Comparison of ENCODE assay signal across 20 cellular contexts in genomic region chr11:89900809-89901208, GRCh38. TPM values are rescaled to one million over a fixed set of nuclear protein-coding genes. Genes with fewer than 3 reads are reported as not detected.
"Had no signal": no experiment of that assay in that cellular context is flagged by ENCODE, and none has a peak within 500 bp of the region (broad histone marks: within the 10 kb centered on the region; RNA-seq: fewer than 3 reads in every experiment).

No MANE protein-coding gene starts in this region.

RNA-seq across cellular contexts. Expression of gene TRIM49D1, which starts 21.2 kb away (rescaled TPM):
- total RNA-seq: activated CD4-positive, alpha-beta memory T cell treated with anti-CD3 and anti-CD28 coated beads for 36 hours; activated CD4-positive, alpha-beta T cell treated with anti-CD3 and anti-CD28 coated beads for 36 hours; activated CD4-positive, alpha-beta T cell treated with anti-CD3 and anti-CD28 coated beads, Interleukin-2, amount 10 ng/mL, durations not matched to agents 24 days and 14 days; activated CD8-positive, alpha-beta memory T cell treated with anti-CD3 and anti-CD28 coated beads for 36 hours; activated CD8-positive, alpha-beta memory T cell treated with anti-CD3 and anti-CD28 coated beads, Interleukin-2, amount 10 ng/mL, durations not matched to agents 7 days and 5 days; activated CD8-positive, alpha-beta T cell treated with anti-CD3 and anti-CD28 coated beads, Interleukin-2, amount 10 ng/mL, durations not matched to agents 7 days and 5 days; activated naive CD4-positive, alpha-beta T cell treated with anti-CD3 and anti-CD28 coated beads for 36 hours; activated naive CD8-positive, alpha-beta T cell treated with anti-CD3 and anti-CD28 coated beads for 36 hours; activated T-helper 1 cell treated with anti-CD3 and anti-CD28 coated beads, Interleukin-12 subunit alpha, Interleukin-12 subunit beta, Interleukin-2, Interleukin-4 antibody, amounts not matched to agents 30 ng/mL and 10 ng/mL and 1 ng/mL, durations not matched to agents 14 hours and 24 hours and 36 hours; activated T-helper 2 cell treated with anti-CD3 and anti-CD28 coated beads, Interferon-gamma antibody, Interleukin-2, Interleukin-4, amounts not matched to agents 10 μg/mL and 5 μg/mL and 100 μg/mL, durations not matched to agents 14 hours and 24 hours and 36 hours; bronchial epithelial cell; cardiac septum; cerebellum; esophagus muscularis mucosa; foreskin keratinocyte; gastrocnemius medialis; glomerular endothelial cell; T-helper 1 cell treated with Interleukin-12 subunit alpha and Interleukin-12 subunit beta and Interleukin-4 antibody, amounts not matched to agents 30 ng/mL and 1 ng/mL, for 36 hours had no signal

RNA-seq across cellular contexts. Expression of gene TRIM64B, which starts 22.5 kb away (rescaled TPM):
- total RNA-seq: activated CD4-positive, alpha-beta memory T cell treated with anti-CD3 and anti-CD28 coated beads for 36 hours; activated CD4-positive, alpha-beta T cell treated with anti-CD3 and anti-CD28 coated beads for 36 hours; activated CD4-positive, alpha-beta T cell treated with anti-CD3 and anti-CD28 coated beads, Interleukin-2, amount 10 ng/mL, durations not matched to agents 24 days and 14 days; activated CD8-positive, alpha-beta memory T cell treated with anti-CD3 and anti-CD28 coated beads for 36 hours; activated CD8-positive, alpha-beta memory T cell treated with anti-CD3 and anti-CD28 coated beads, Interleukin-2, amount 10 ng/mL, durations not matched to agents 7 days and 5 days; activated CD8-positive, alpha-beta T cell treated with anti-CD3 and anti-CD28 coated beads, Interleukin-2, amount 10 ng/mL, durations not matched to agents 7 days and 5 days; activated naive CD4-positive, alpha-beta T cell treated with anti-CD3 and anti-CD28 coated beads for 36 hours; activated naive CD8-positive, alpha-beta T cell treated with anti-CD3 and anti-CD28 coated beads for 36 hours; activated T-helper 1 cell treated with anti-CD3 and anti-CD28 coated beads, Interleukin-12 subunit alpha, Interleukin-12 subunit beta, Interleukin-2, Interleukin-4 antibody, amounts not matched to agents 30 ng/mL and 10 ng/mL and 1 ng/mL, durations not matched to agents 14 hours and 24 hours and 36 hours; activated T-helper 2 cell treated with anti-CD3 and anti-CD28 coated beads, Interferon-gamma antibody, Interleukin-2, Interleukin-4, amounts not matched to agents 10 μg/mL and 5 μg/mL and 100 μg/mL, durations not matched to agents 14 hours and 24 hours and 36 hours; bronchial epithelial cell; cardiac septum; cerebellum; dermis blood vessel endothelial cell; esophagus muscularis mucosa; foreskin keratinocyte; gastrocnemius medialis; glomerular endothelial cell; T-helper 1 cell treated with Interleukin-12 subunit alpha and Interleukin-12 subunit beta and Interleukin-4 antibody, amounts not matched to agents 30 ng/mL and 1 ng/mL, for 36 hours had no signal

RNA-seq across cellular contexts. Expression of gene TRIM49D2, which starts 23.1 kb away (rescaled TPM):
- total RNA-seq: activated CD4-positive, alpha-beta memory T cell treated with anti-CD3 and anti-CD28 coated beads for 36 hours; activated CD4-positive, alpha-beta T cell treated with anti-CD3 and anti-CD28 coated beads for 36 hours; activated CD4-positive, alpha-beta T cell treated with anti-CD3 and anti-CD28 coated beads, Interleukin-2, amount 10 ng/mL, durations not matched to agents 24 days and 14 days; activated CD8-positive, alpha-beta memory T cell treated with anti-CD3 and anti-CD28 coated beads for 36 hours; activated CD8-positive, alpha-beta memory T cell treated with anti-CD3 and anti-CD28 coated beads, Interleukin-2, amount 10 ng/mL, durations not matched to agents 7 days and 5 days; activated CD8-positive, alpha-beta T cell treated with anti-CD3 and anti-CD28 coated beads, Interleukin-2, amount 10 ng/mL, durations not matched to agents 7 days and 5 days; activated naive CD4-positive, alpha-beta T cell treated with anti-CD3 and anti-CD28 coated beads for 36 hours; activated naive CD8-positive, alpha-beta T cell treated with anti-CD3 and anti-CD28 coated beads for 36 hours; activated T-helper 1 cell treated with anti-CD3 and anti-CD28 coated beads, Interleukin-12 subunit alpha, Interleukin-12 subunit beta, Interleukin-2, Interleukin-4 antibody, amounts not matched to agents 30 ng/mL and 10 ng/mL and 1 ng/mL, durations not matched to agents 14 hours and 24 hours and 36 hours; activated T-helper 2 cell treated with anti-CD3 and anti-CD28 coated beads, Interferon-gamma antibody, Interleukin-2, Interleukin-4, amounts not matched to agents 10 μg/mL and 5 μg/mL and 100 μg/mL, durations not matched to agents 14 hours and 24 hours and 36 hours; astrocyte; bronchial epithelial cell; cardiac septum; cerebellum; dermis blood vessel endothelial cell; esophagus muscularis mucosa; foreskin keratinocyte; gastrocnemius medialis; glomerular endothelial cell; T-helper 1 cell treated with Interleukin-12 subunit alpha and Interleukin-12 subunit beta and Interleukin-4 antibody, amounts not matched to agents 30 ng/mL and 1 ng/mL, for 36 hours had no signal
